Comparison of ENCODE assay signal across 8 cellular contexts in the genomic region with DNA sequence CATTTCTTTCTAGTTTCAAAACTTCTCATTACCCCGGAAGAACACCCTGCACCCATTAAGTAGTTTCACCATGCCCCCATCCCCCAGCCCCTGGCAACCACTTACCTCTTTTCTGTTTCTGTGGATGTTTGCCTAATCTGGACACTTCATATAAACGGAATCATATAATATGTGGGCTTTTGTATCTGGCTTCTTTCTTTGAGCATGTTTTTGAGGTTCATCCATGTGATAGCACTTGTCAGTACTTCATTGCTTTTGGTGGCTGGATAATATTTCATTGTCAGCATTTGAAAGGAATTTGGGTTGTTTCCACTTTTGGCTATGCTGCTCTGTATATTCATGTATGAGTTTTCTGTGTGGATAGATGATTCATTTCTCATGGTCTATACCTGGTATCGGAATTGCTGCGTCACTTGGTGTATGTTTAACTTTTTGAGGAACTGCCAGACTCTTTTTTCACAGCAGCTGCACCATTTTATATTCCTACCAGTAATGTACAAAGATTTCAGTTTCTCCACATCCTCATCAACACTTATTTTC. TPM values are rescaled to one million over a fixed set of nuclear protein-coding genes. Genes with fewer than 3 reads are reported as not detected.
A peak's percentile ranks its signal among the peaks of the same experiment; 100 is the strongest.
DNase-seq lines count a peak whose midpoint lies in the region; ATAC-seq and TF ChIP-seq lines count a peak whose summit lies in the region.

No MANE protein-coding gene starts in this region.

- H3K79me2 ChIP-seq in Karpas-422 (ENCODE audit: low read length), result peaks cover 59% of the 10 kb centered on the region

- no peaks in the 10 kb centered on the region for H3K9me2 ChIP-seq in Karpas-422 (replicated peaks; ENCODE audit: insufficient read depth, low read length)

- peaks cover 31% of the 10 kb centered on the region for H3K36me3 ChIP-seq in Karpas-422 (ENCODE audit: insufficient read depth, low read length)
- peaks cover 22% of the 10 kb centered on the region for H3K36me3 ChIP-seq in upper lobe of right lung

- intact Hi-C loops in upper lobe of right lung (cut with DNase I), result no loop called here

- H4K20me1 ChIP-seq in Karpas-422 (ENCODE audit: insufficient read depth, low read depth, low read length), result no peaks in the 10 kb centered on the region

- H3K27me3 ChIP-seq in Karpas-422 (ENCODE audit: low read length) (no peaks in the 10 kb centered on the region), upper lobe of right lung (no peaks in the 10 kb centered on the region)

- H2AFZ ChIP-seq in Karpas-422 (ENCODE audit: low read length), result no peak overlapping the region

- peak overlapping the region; percentile 46 for H3K4me3 ChIP-seq in Karpas-422 (ENCODE audit: low read length)
- no peak overlapping the region for H3K4me3 ChIP-seq in coronary artery
- H3K4me3 ChIP-seq in upper lobe of right lung, result no peak overlapping the region

- H3K4me1 ChIP-seq in Karpas-422 (ENCODE audit: low read length), result peaks cover 58% of the 10 kb centered on the region
- H3K4me1 ChIP-seq in upper lobe of right lung, result peaks cover 28% of the 10 kb centered on the region

- ATAC-seq in GM21390 (IDR thresholded peaks at IDR 0.05; ENCODE audit: unreplicated experiment) (peak; percentile 66), upper lobe of right lung (no peak)

- peak overlapping the region; percentile 62 for H3K9ac ChIP-seq in Karpas-422 (ENCODE audit: low read length)

- no peaks in the 10 kb centered on the region for H3K9me3 ChIP-seq in Karpas-422 (ENCODE audit: low read length)
- no peaks in the 10 kb centered on the region for H3K9me3 ChIP-seq in upper lobe of right lung

- peak overlapping the region; percentile 71 for H3K4me2 ChIP-seq in Karpas-422 (ENCODE audit: low read depth, low read length, poor library complexity, severe bottlenecking)

- peak; percentile 44 for DNase-seq in Daoy (ENCODE audit: low read depth)
- DNase-seq in Karpas-422, result peak; percentile 72
- peak; percentile 59 for DNase-seq in epithelial cell of prostate (ENCODE audit: low read depth, low spot score)
- no peak for DNase-seq in LoVo (ENCODE audit: low spot score)
- DNase-seq in coronary artery (ENCODE audit: low spot score), result no peak
- no peak for DNase-seq in midbrain (lab: John Stamatoyannopoulos, UW)
- no peak for DNase-seq in upper lobe of right lung

- no peak for TF ChIP-seq CTCF in coronary artery (IDR thresholded peaks at IDR 0.05)
- TF ChIP-seq CTCF in upper lobe of right lung (IDR thresholded peaks at IDR 0.05), result no peak

- H3K27ac ChIP-seq in Karpas-422 (ENCODE audit: low read length), result peak overlapping the region; percentile 95
- H3K27ac ChIP-seq in epithelial cell of prostate, result peak overlapping the region; percentile 52
- no peak overlapping the region for H3K27ac ChIP-seq in coronary artery
- no peak overlapping the region for H3K27ac ChIP-seq in upper lobe of right lung

RNA-seq across cellular contexts. Expression of gene SLC5A10, which starts 30.0 kb away (rescaled TPM):
- 0.06 TPM in 1 of 2 replicates, not detected in the other for total RNA-seq in Daoy (2014; rRNA removed; shearing (Covaris generic))
- not detected in 2 replicates for total RNA-seq in Karpas-422 (2014; rRNA removed; shearing (Covaris generic); ENCODE audit: low replicate concordance)
- not detected for total RNA-seq in upper lobe of right lung

Comparison
In these comparisons a context has a peak if more than half of its experiments do, and no peak if none do; other contexts are left out.
1. DNase-seq: peak in Daoy (single experiment), Karpas-422 (single experiment) and epithelial cell of prostate (single experiment); none in LoVo (single experiment), coronary artery (single experiment), midbrain (single experiment) and upper lobe of right lung (single experiment).
2. H3K27ac ChIP-seq: peak in Karpas-422 (single experiment) and epithelial cell of prostate (single experiment); none in coronary artery (0 of 2) and upper lobe of right lung (single experiment).